ENCODE assay signal across 29 cellular contexts in the genomic region with DNA sequence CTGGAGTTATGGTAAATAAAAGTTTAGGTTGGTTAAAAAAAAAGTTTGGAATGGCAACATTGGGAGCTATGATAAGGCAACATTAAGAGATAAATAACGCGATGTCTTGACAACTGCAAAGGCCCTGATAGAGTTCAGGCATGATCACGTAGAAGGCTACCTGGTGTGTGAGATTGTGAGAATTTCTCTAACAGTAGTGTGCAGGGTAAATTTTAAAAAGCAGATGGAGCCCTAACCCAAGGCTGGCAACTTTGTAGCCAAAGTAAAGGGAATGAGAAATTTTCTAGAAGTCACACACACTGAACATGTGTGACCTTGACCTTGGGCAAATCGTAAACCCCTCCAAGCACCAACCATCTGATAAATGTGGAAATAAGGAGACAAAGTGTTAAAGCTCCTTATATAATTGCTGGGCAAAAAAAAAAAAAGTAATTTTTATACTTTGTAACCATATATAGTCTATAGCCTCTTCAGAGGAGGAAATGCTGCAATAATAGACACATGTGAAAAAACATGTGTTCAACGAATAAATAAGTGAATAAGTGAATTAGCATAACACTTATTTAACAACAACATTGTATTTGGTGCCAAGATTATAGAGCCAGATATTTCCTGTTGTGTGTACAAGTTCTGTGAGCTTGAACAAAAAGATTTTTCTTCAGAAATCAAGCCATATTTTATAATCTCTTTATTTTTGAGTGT. TPM values are rescaled to one million over a fixed set of nuclear protein-coding genes. Genes with fewer than 3 reads are reported as not detected.
DNase-seq lines count a peak whose midpoint lies in the region; ATAC-seq and TF ChIP-seq lines count a peak whose summit lies in the region.
"Had no signal": no experiment of that assay in that cellular context is flagged by ENCODE, and none has a peak within 500 bp of the region (broad histone marks: within the 10 kb centered on the region; RNA-seq: fewer than 3 reads in every experiment).

No MANE protein-coding gene starts in this region.

- H3K4me1 ChIP-seq in breast epithelium (no peaks in the 10 kb centered on the region), Panc1 (ENCODE audit: control insufficient read depth, insufficient read depth, low read length) (no peaks in the 10 kb centered on the region; the same call in 1 of the 2 replicates), smooth muscle cell (ENCODE audit: low read depth) (no peaks in the 10 kb centered on the region)
- H3K4me1 ChIP-seq: ascending aorta, lower lobe of right lung, prostate gland had no signal

- H3K9me3 Mint-ChIP-seq in MCF 10A (ENCODE audit: unreplicated experiment): no peaks in the 10 kb centered on the region
- H3K9me3 Mint-ChIP-seq: activated B cell treated with CpG ODN at 0.5 μM for 24 hours; activated naive CD8-positive, alpha-beta T cell treated with anti-CD3 and anti-CD28 coated beads for 36 hours; activated T-cell treated with anti-CD3 and anti-CD28 coated beads, Interleukin-2, amount 50 U/mL, for 24 hours; effector memory CD8-positive, alpha-beta T cell; H9; naive thymus-derived CD4-positive, alpha-beta T cell; T-helper 1 cell treated with Interleukin-12 subunit alpha and Interleukin-12 subunit beta and Interleukin-4 antibody, amounts not matched to agents 30 μg/mL and 1 μg/mL, for 36 hours had no signal

- no peak overlapping the region for H3K9ac ChIP-seq in smooth muscle cell (ENCODE audit: low read depth)

- H3K4me2 ChIP-seq in smooth muscle cell: no peak overlapping the region

- H3K9me3 ChIP-seq in breast epithelium (no peaks in the 10 kb centered on the region), Panc1 (ENCODE audit: control insufficient read depth, insufficient read depth, low read depth, low read length) (no peaks in the 10 kb centered on the region), smooth muscle cell (replicated peaks; ENCODE audit: low read depth) (no peaks in the 10 kb centered on the region)
- H3K9me3 ChIP-seq: ascending aorta, gastrocnemius medialis, lower lobe of right lung, prostate gland, thyroid gland had no signal

- H3K27ac Mint-ChIP-seq in MCF 10A (ENCODE audit: low read depth, unreplicated experiment): no peak overlapping the region
- H3K27ac Mint-ChIP-seq: activated B cell treated with CpG ODN at 0.5 μM for 24 hours; activated naive CD8-positive, alpha-beta T cell treated with anti-CD3 and anti-CD28 coated beads for 36 hours; activated T-cell treated with anti-CD3 and anti-CD28 coated beads, Interleukin-2, amount 50 U/mL, for 24 hours; effector memory CD8-positive, alpha-beta T cell; H9; T-helper 1 cell treated with Interleukin-12 subunit alpha and Interleukin-12 subunit beta and Interleukin-4 antibody, amounts not matched to agents 30 μg/mL and 1 μg/mL, for 36 hours had no signal

- H3K79me2 ChIP-seq in smooth muscle cell (ENCODE audit: low read depth): no peaks in the 10 kb centered on the region

- H3K27me3 ChIP-seq in breast epithelium (no peaks in the 10 kb centered on the region), Panc1 (ENCODE audit: control insufficient read depth, insufficient read depth, low read length) (no peaks in the 10 kb centered on the region), smooth muscle cell (ENCODE audit: low read depth) (no peaks in the 10 kb centered on the region)
- H3K27me3 ChIP-seq: ascending aorta, gastrocnemius medialis, thyroid gland had no signal

- CTCF ChIA-PET in MCF 10A (lab: Yijun Ruan, JAX) (interaction anchor here (0.6 to 1.0 kb wide), 6 partner anchors 9 to 490 kb away, joined by 3 to 7 read pairs (median 3); a partner anchor contains a TSS), Panc1 (lab: Charles Lee) (no interaction called here)

- H3K4me3 ChIP-seq in breast epithelium (no peak overlapping the region), Panc1 (ENCODE audit: low read depth in 2 of 2, low read length in 2 of 2) (no peak overlapping the region), epithelial cell of proximal tubule (ENCODE audit: low read depth, low read length) (no peak overlapping the region), smooth muscle cell (no peak overlapping the region)
- H3K4me3 ChIP-seq: ascending aorta, gastrocnemius medialis, lower lobe of right lung, prostate gland, thyroid gland had no signal

- whole genome bisulfite sequencing in smooth muscle cell (ENCODE audit: low lambda C conversion rate): 88% methylated on average over 5 of the region's 5 CpGs

- H3K4me1 Mint-ChIP-seq in MCF 10A (ENCODE audit: insufficient read depth, unreplicated experiment): no peaks in the 10 kb centered on the region

- H3K36me3 ChIP-seq in breast epithelium: no peaks in the 10 kb centered on the region
- H3K36me3 ChIP-seq in Panc1 (ENCODE audit: control insufficient read depth, insufficient read depth, low read length): no peaks in the 10 kb centered on the region
- H3K36me3 ChIP-seq in smooth muscle cell (ENCODE audit: low read depth): no peaks in the 10 kb centered on the region
- H3K36me3 ChIP-seq: ascending aorta, gastrocnemius medialis, lower lobe of right lung, prostate gland, thyroid gland had no signal

- DNase-seq in MCF 10A (ENCODE audit: unreplicated experiment) (no peak), breast epithelium (ENCODE audit: low spot score in 2 of 2) (no peak), Panc1 (ENCODE audit: low read depth, low spot score) (no peak), epithelial cell of proximal tubule (ENCODE audit: low read depth) (no peak), smooth muscle cell (lab: John Stamatoyannopoulos, UW; ENCODE audit: unreplicated experiment) (no peak), HK-2 (ENCODE audit: unreplicated experiment) (no peak), AML-193 (lab: John Stamatoyannopoulos, UW) (no peak), NCI-H748 treated with DMSO at 0.1 percent for 48 hours (lab: John Stamatoyannopoulos, UW) (no peak)
- DNase-seq: activated B cell treated with CpG ODN at 0.5 μM for 24 hours; activated effector memory CD4-positive, alpha-beta T cell treated with anti-CD3 and anti-CD28 coated beads, Interleukin-2, amount 50 U/mL, for 16 hours; activated naive CD8-positive, alpha-beta T cell treated with anti-CD3 and anti-CD28 coated beads for 36 hours; activated T-cell treated with anti-CD3 and anti-CD28 coated beads, Interleukin-2, amount 50 U/mL, for 24 hours; caudate nucleus; CD4-positive, CD25-positive, alpha-beta regulatory T cell; effector memory CD8-positive, alpha-beta T cell; gastrocnemius medialis; H9; lower lobe of right lung; naive thymus-derived CD4-positive, alpha-beta T cell; NCI-H1048; NCI-H1694; RPMI8226; stimulated activated CD4-positive, alpha-beta T cell treated with anti-CD3 and anti-CD28 coated beads, Interleukin-4, amount 100 ng/mL, for 1 hour; thyroid gland had no signal

- H3K36me3 Mint-ChIP-seq in MCF 10A (ENCODE audit: insufficient read depth, unreplicated experiment): no peaks in the 10 kb centered on the region
- H3K36me3 Mint-ChIP-seq: CD4-positive, CD25-positive, alpha-beta regulatory T cell had no signal

- H3K4me3 Mint-ChIP-seq in MCF 10A (ENCODE audit: unreplicated experiment): no peak overlapping the region
- H3K4me3 Mint-ChIP-seq: activated B cell treated with CpG ODN at 0.5 μM for 24 hours; activated naive CD8-positive, alpha-beta T cell treated with anti-CD3 and anti-CD28 coated beads for 36 hours; activated T-cell treated with anti-CD3 and anti-CD28 coated beads, Interleukin-2, amount 50 U/mL, for 24 hours; CD4-positive, CD25-positive, alpha-beta regulatory T cell; effector memory CD8-positive, alpha-beta T cell; H9; naive thymus-derived CD4-positive, alpha-beta T cell; T-helper 1 cell treated with Interleukin-12 subunit alpha and Interleukin-12 subunit beta and Interleukin-4 antibody, amounts not matched to agents 30 μg/mL and 1 μg/mL, for 36 hours had no signal

- TF ChIP-seq CTCF in MCF 10A (IDR thresholded peaks at IDR 0.05; ENCODE audit: unreplicated experiment): peak; percentile 4
- no peak for TF ChIP-seq CTCF in breast epithelium (IDR thresholded peaks at IDR 0.05)
- peak; percentile 27; the same call in 1 of the 2 replicates for TF ChIP-seq CTCF in Panc1 (IDR thresholded peaks at IDR 0.05)
- TF ChIP-seq CTCF in epithelial cell of proximal tubule (conservative IDR thresholded peaks at IDR 0.05; ENCODE audit: low read depth, low read length): peak; percentile 29
- TF ChIP-seq CTCF in smooth muscle cell (IDR thresholded peaks at IDR 0.05; ENCODE audit: borderline replicate concordance, insufficient read depth, poor library complexity, severe bottlenecking): peak; percentile 11

- no peaks in the 10 kb centered on the region for H4K20me1 ChIP-seq in smooth muscle cell (ENCODE audit: low read depth)

- H3K27ac ChIP-seq in breast epithelium: no peak overlapping the region
- H3K27ac ChIP-seq in Panc1 (ENCODE audit: low read length): no peak overlapping the region
- H3K27ac ChIP-seq in smooth muscle cell (ENCODE audit: low read depth): no peak overlapping the region
- H3K27ac ChIP-seq: ascending aorta, gastrocnemius medialis, lower lobe of right lung, prostate gland, thyroid gland had no signal

- BruUV-seq in MCF 10A (replicated peaks; lab: Mats Ljungman, UMichigan): no TSS peak
- no TSS peak for BruUV-seq in Panc1 (replicated peaks; lab: Mats Ljungman, UMichigan)

- in situ Hi-C loops in Panc1 (cut with HindIII; ENCODE audit: low pct_unique_long_range_greater_than_20kb, low sequenced_read_pairs): no loop called here

- no peaks in the 10 kb centered on the region for H3F3A ChIP-seq in smooth muscle cell (ENCODE audit: low read depth)

- no peak overlapping the region for H2AFZ ChIP-seq in smooth muscle cell (ENCODE audit: low read depth)

- intact Hi-C loops in MCF 10A (cut with micrococcal nuclease): no loop called here
- intact Hi-C loops in breast epithelium (cut with DNase I; ENCODE audit: low total_unique reads): no loop called here
- intact Hi-C loops in Panc1 (cut with micrococcal nuclease; ENCODE audit: unreplicated experiment): no loop called here

- POLR2A ChIA-PET in MCF 10A (lab: Yijun Ruan, JAX) (interaction anchor here (1.3 kb wide), 1 partner anchor 10 kb away, joined by 3 read pairs; no protein-coding TSS in a partner anchor), Panc1 (lab: Charles Lee) (no interaction called here)

- no peak for ATAC-seq in Panc1
- ATAC-seq: effector memory CD8-positive, alpha-beta T cell; esophagus mucosa; gastrocnemius medialis; lower lobe of right lung; naive thymus-derived CD4-positive, alpha-beta T cell; sciatic nerve had no signal

- TF ChIP-seq POLR2A in breast epithelium (IDR thresholded peaks at IDR 0.05): no peak

- no peaks in the 10 kb centered on the region for H3K27me3 Mint-ChIP-seq in MCF 10A (ENCODE audit: insufficient read depth, unreplicated experiment)
- H3K27me3 Mint-ChIP-seq: activated B cell treated with CpG ODN at 0.5 μM for 24 hours; activated naive CD8-positive, alpha-beta T cell treated with anti-CD3 and anti-CD28 coated beads for 36 hours; activated T-cell treated with anti-CD3 and anti-CD28 coated beads, Interleukin-2, amount 50 U/mL, for 24 hours; CD4-positive, CD25-positive, alpha-beta regulatory T cell; effector memory CD8-positive, alpha-beta T cell; naive thymus-derived CD4-positive, alpha-beta T cell had no signal

RNA-seq across cellular contexts. Expression of a gene that starts 18.2 kb away (rescaled TPM):
- total RNA-seq in MCF 10A (2022) (5.8 and 10.3 TPM in 2 replicates), breast epithelium (1 to 10 TPM in 1 of 3 donors, under 1 TPM in 2; 0.16 to 1.0 (median 0.33) TPM), Panc1 (2021; ENCODE audit: unreplicated experiment) (9.4 TPM), epithelial cell of proximal tubule (1.4 and 1.7 TPM in 2 replicates), smooth muscle cell (1.2 and 3.3 TPM in 2 replicates)
- 4.7 TPM for polyA plus RNA-seq in Panc1 (2012; ENCODE audit: insufficient read length)
- polyA plus RNA-seq in smooth muscle cell: 1.6 and 2.0 TPM in 2 replicates

Comparison
In these comparisons a context has a peak if more than half of its experiments do, and no peak if none do; other contexts are left out.
1. CTCF ChIP-seq: peak in MCF 10A (single experiment), Panc1 (single experiment), epithelial cell of proximal tubule (single experiment) and smooth muscle cell (single experiment); none in breast epithelium (0 of 3).